Comparison of ENCODE assay signal across 1 cellular context in genomic region chrX:139342594-139342991, GRCh38.
TF ChIP-seq lines count a peak whose summit lies in the region.

No MANE protein-coding gene starts in this region.

TF ChIP-seq in K562, 482 proteins besides CTCF, POLR2A, EP300 and RAD21 (continued from another document):
- TF ChIP-seq MGA (IDR thresholded peaks at IDR 0.05) (0 out of 2 replicates have a peak, but pooled peaks have one; percentile 23), CBFA2T3 (IDR thresholded peaks at IDR 0.05) (peak; percentile 9; the same call in 1 of the 2 replicates), ZNF592 (IDR thresholded peaks at IDR 0.05) (0 out of 2 replicates have a peak, but pooled peaks have one; percentile 64)
